8 cellular contexts compared by ENCODE assay signal in genomic region chr12:51270067-51270846, GRCh38. TPM values are rescaled to one million over a fixed set of nuclear protein-coding genes. Genes with fewer than 3 reads are reported as not detected.
DNase-seq lines count a peak whose midpoint lies in the region; ATAC-seq and TF ChIP-seq lines count a peak whose summit lies in the region.

SMAGP (minus strand) TSS chr12:51270415; CDS start chr12:51269278, 1,137 bp downstream.

- TF ChIP-seq POLR2A in GM18951 (IDR thresholded peaks at IDR 0.05; ENCODE audit: extremely low read depth, insufficient read depth, insufficient read length): peak; percentile 36
- no peak for TF ChIP-seq POLR2A in ovary (IDR thresholded peaks at IDR 0.05)

- H3F3A ChIP-seq in PC-3 (ENCODE audit: low read length, unreplicated experiment): peaks cover 6% of the 10 kb centered on the region

- in situ Hi-C loops in GM18951 (cut with MboI; ENCODE audit: low sequenced_read_pairs, unreplicated experiment): no loop called here

- H3K27me3 ChIP-seq in PC-3 (ENCODE audit: low read length): no peaks in the 10 kb centered on the region
- no peaks in the 10 kb centered on the region for H3K27me3 ChIP-seq in ovary

- BruUV-seq in PC-3 (replicated peaks; lab: Mats Ljungman, UMichigan): TSS peak; percentile 85

- H3K79me2 ChIP-seq in PC-3 (ENCODE audit: low read length): peaks cover 48% of the 10 kb centered on the region

- peak within 1 kb of the TSS; percentile 49 for H2AFZ ChIP-seq in PC-3 (ENCODE audit: low read length)

- POLR2A ChIA-PET in AG04449 (lab: Yijun Ruan, JAX) (interaction anchor here (0.5 to 2.0 kb wide), 5 partner anchors 10 to 606 kb away, joined by 3 to 11 read pairs (median 4); partner anchors contain the start of genes CSRNP2 and DAZAP2), PC-3 (lab: Charles Lee; ENCODE audit: unreplicated experiment) (interaction anchor here (0.5 to 1.6 kb wide), 6 partner anchors 38 to 550 kb away, joined by 3 to 11 read pairs (median 4); no protein-coding TSS in a partner anchor)

- peaks cover 4% of the 10 kb centered on the region; the same call in 1 of the 2 replicates for H4K20me1 ChIP-seq in PC-3 (ENCODE audit: low read length)

- H3K4me1 ChIP-seq in PC-3 (ENCODE audit: insufficient read depth, low read length): peaks cover 46% of the 10 kb centered on the region
- peaks cover 1% of the 10 kb centered on the region for H3K4me1 ChIP-seq in ovary (ENCODE audit: insufficient read depth)

- no peak for TF ChIP-seq EP300 in ovary (IDR thresholded peaks at IDR 0.05)

- H3K36me3 ChIP-seq in PC-3 (ENCODE audit: low read depth, low read length): peaks cover 6% of the 10 kb centered on the region
- H3K36me3 ChIP-seq in ovary: no peaks in the 10 kb centered on the region

- peak within 1 kb of the TSS; percentile 96 for H3K9ac ChIP-seq in PC-3 (ENCODE audit: low read length)

- 0 to 1% (median 0%) methylated on average over 50 to 79 of the region's 79 CpGs for WGBS in ovary, 3 donors

- peak; percentile 78 for ATAC-seq in HG03175 (IDR thresholded peaks at IDR 0.05; ENCODE audit: unreplicated experiment)
- peak; percentile 48 for ATAC-seq in PC-3

- intact Hi-C loops in PC-3 (cut with micrococcal nuclease): no loop called here
- intact Hi-C loops in ovary (cut with DNase I): no loop called here

- peak within 1 kb of the TSS; percentile 94 for H3K4me2 ChIP-seq in PC-3 (ENCODE audit: low read length)

- DNase-seq in AG04449 (ENCODE audit: low read depth, low spot score) (no peak), PC-3 (peak; percentile 86), glomerular endothelial cell (ENCODE audit: extremely low read depth, low read depth, low spot score) (no peak), ovary (peak; percentile 44 to 71 (median 51)), AML-193 (lab: John Stamatoyannopoulos, UW) (no peak)
- peak; percentile 45 for DNase-seq in activated naive CD4-positive, alpha-beta T cell treated with Interleukin-2 at 50 U/mL for 16 hours

- TF ChIP-seq CTCF in AG04449 (IDR thresholded peaks at IDR 0.05; ENCODE audit: insufficient read depth, low read length, missing control alignments) (no peak), PC-3 (conservative IDR thresholded peaks at IDR 0.05; ENCODE audit: low read depth, low read length) (no peak), ovary (IDR thresholded peaks at IDR 0.05) (no peak)

- CTCF ChIA-PET in AG04449 (lab: Yijun Ruan, JAX) (interaction anchor here (0.8 to 4.9 kb wide), 9 partner anchors 9 to 242 kb away, joined by 3 to 92 read pairs (median 4); partner anchors contain the start of gene POU6F1), PC-3 (lab: Charles Lee) (interaction anchor here (0.6 to 2.7 kb wide), 3 partner anchors 38 to 187 kb away, joined by 5 to 54 read pairs (median 7); no protein-coding TSS in a partner anchor)

- H3K9me2 ChIP-seq in PC-3 (replicated peaks; ENCODE audit: low read length): no peaks in the 10 kb centered on the region

- H3K9me3 ChIP-seq in PC-3 (ENCODE audit: low read length): no peaks in the 10 kb centered on the region
- no peaks in the 10 kb centered on the region for H3K9me3 ChIP-seq in ovary

- H3K27ac ChIP-seq in PC-3 (ENCODE audit: low read length) (peak within 1 kb of the TSS; percentile 97), ovary (peak within 1 kb of the TSS in 1 of 2 donors; percentile 67)

- H3K4me3 ChIP-seq in AG04449 (ENCODE audit: low read depth, low read length): peak within 1 kb of the TSS; percentile 70
- peak within 1 kb of the TSS; percentile 68 for H3K4me3 ChIP-seq in PC-3 (ENCODE audit: low read length)
- peak within 1 kb of the TSS; percentile 53 for H3K4me3 ChIP-seq in ovary

RNA-seq across cellular contexts. Expression of gene SMAGP, which starts in this region (rescaled TPM):
- total RNA-seq in PC-3 (2014; rRNA removed): 55.3 and 62.5 TPM in 2 replicates
- 15.4 and 27.2 TPM in 2 replicates for total RNA-seq in glomerular endothelial cell
- total RNA-seq in ovary: 10 to 100 TPM in 3 of 7 donors, 1 to 10 TPM in 4; 5.2 to 17.6 (median 9.4) TPM
- polyA plus RNA-seq in ovary: 10 to 100 TPM in 1 of 2 donors, 1 to 10 TPM in 1; 7.2 to 36.5 TPM

Comparison
In these comparisons a context has a peak if more than half of its experiments do, and no peak if none do; other contexts are left out.
1. DNase-seq: peak in PC-3 (single experiment), activated naive CD4-positive, alpha-beta T cell treated with Interleukin-2 at 50 U/mL for 16 hours (single experiment) and ovary (5 of 5); none in AG04449 (single experiment), glomerular endothelial cell (single experiment) and AML-193 (0 of 2).
2. Peak in every context shown above with its lines, with median percentiles within 50 percentile points of each other: H3K4me3 ChIP-seq.